ENCODE assay signal across 8 cellular contexts in the genomic region with DNA sequence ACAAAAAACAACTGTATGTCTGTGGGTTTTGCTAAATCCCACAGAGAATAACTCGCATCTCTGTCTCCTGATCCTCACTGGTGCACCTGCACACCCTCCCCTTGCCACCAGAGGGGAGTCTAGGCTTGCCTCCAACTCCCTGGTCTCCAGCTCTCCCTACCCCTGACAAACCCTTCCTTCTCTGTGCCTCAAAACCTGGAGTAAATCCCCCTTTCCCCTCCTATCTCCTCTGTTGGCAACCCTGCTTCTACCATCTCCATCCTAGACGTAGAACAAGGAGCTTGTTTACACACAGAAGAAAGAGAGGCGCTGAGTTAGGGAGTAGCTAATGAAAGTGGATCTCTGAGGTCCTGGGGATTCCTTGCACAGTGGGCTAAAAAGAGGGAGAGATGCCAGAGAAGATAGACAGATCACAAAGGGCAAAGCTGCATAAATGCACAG. TPM values are rescaled to one million over a fixed set of nuclear protein-coding genes. Genes with fewer than 3 reads are reported as not detected.
A peak's percentile ranks its signal among the peaks of the same experiment; 100 is the strongest.
DNase-seq lines count a peak whose midpoint lies in the region; ATAC-seq and TF ChIP-seq lines count a peak whose summit lies in the region.

No MANE protein-coding gene starts in this region.

- no peaks in the 10 kb centered on the region for H3K9me2 ChIP-seq in GM23248 (ENCODE audit: insufficient read depth)

- H3K27me3 ChIP-seq in Caco-2 (replicated peaks; ENCODE audit: control insufficient read depth, insufficient read depth, low read length) (no peaks in the 10 kb centered on the region), GM23248 (replicated peaks; ENCODE audit: insufficient read depth) (no peaks in the 10 kb centered on the region)

- no peak overlapping the region for H3K27ac Mint-ChIP-seq in Caco-2 (ENCODE audit: unreplicated experiment)

- in situ Hi-C loops in GM23248 (cut with MboI): no loop called here

- no peak overlapping the region for H3K4me2 ChIP-seq in GM23248 (ENCODE audit: unreplicated experiment)

- intact Hi-C loops in Caco-2 (cut with micrococcal nuclease; ENCODE audit: unreplicated experiment): loop anchor here (1.0 kb wide), 1 partner anchor 85 kb away; no protein-coding TSS in a partner anchor

- H3K4me3 Mint-ChIP-seq in Caco-2 (ENCODE audit: unreplicated experiment): no peak overlapping the region

- no peaks in the 10 kb centered on the region for H3K9me3 Mint-ChIP-seq in Caco-2 (ENCODE audit: unreplicated experiment)

- TF ChIP-seq CTCF in Caco-2 (IDR thresholded peaks at IDR 0.05; ENCODE audit: insufficient read depth in 1 of 2, low read depth in 1 of 2, low read length in 1 of 2, severe bottlenecking in 1 of 2, unreplicated experiment in 1 of 2): peak; percentile 91 to 95

- H2AFZ ChIP-seq in GM23248: peak overlapping the region; percentile 65; the same call in 1 of the 2 replicates

- H4K20me1 ChIP-seq in GM23248 (ENCODE audit: insufficient read depth): no peaks in the 10 kb centered on the region

- H3F3A ChIP-seq in GM23248 (ENCODE audit: insufficient read depth): no peaks in the 10 kb centered on the region

- no peaks in the 10 kb centered on the region for H3K36me3 ChIP-seq in Caco-2 (ENCODE audit: control insufficient read depth, insufficient read depth, low read length)
- no peaks in the 10 kb centered on the region for H3K36me3 ChIP-seq in GM23248 (ENCODE audit: low read depth)

- no peaks in the 10 kb centered on the region for H3K27me3 Mint-ChIP-seq in Caco-2 (ENCODE audit: insufficient read depth, unreplicated experiment)

- peaks cover 17% of the 10 kb centered on the region for H3K4me1 Mint-ChIP-seq in Caco-2 (ENCODE audit: low read depth, unreplicated experiment)

- no peak overlapping the region for H3K4me3 ChIP-seq in Caco-2 (ENCODE audit: low read depth, low read length)
- no peak overlapping the region for H3K4me3 ChIP-seq in GM23248

- BruUV-seq in Caco-2 (replicated peaks; lab: Mats Ljungman, UMichigan): no TSS peak

- H3K9me3 ChIP-seq in Caco-2 (no peaks in the 10 kb centered on the region), GM23248 (ENCODE audit: low read depth) (no peaks in the 10 kb centered on the region)

- no peak overlapping the region for H3K9ac ChIP-seq in GM23248

- no peak for ATAC-seq in HG02973 (IDR thresholded peaks at IDR 0.05; ENCODE audit: unreplicated experiment)

- no peak overlapping the region for H3K27ac ChIP-seq in GM23248

- no peaks in the 10 kb centered on the region for H3K79me2 ChIP-seq in GM23248 (ENCODE audit: insufficient read depth)

- CTCF ChIA-PET in Caco-2 (lab: Charles Lee): interaction anchor here (0.6 to 2.3 kb wide), 12 partner anchors 16 to 453 kb away, joined by 3 to 13 read pairs (median 4); a partner anchor contains a TSS

- peaks cover 8% of the 10 kb centered on the region for H3K36me3 Mint-ChIP-seq in Caco-2 (ENCODE audit: insufficient read depth, unreplicated experiment)

- DNase-seq in Caco-2: peak; percentile 77 to 80
- peak; percentile 74 for DNase-seq in GM23248
- peak; percentile 62 for DNase-seq in NCI-H1092 treated with DMSO at 0.1 percent for 48 hours (lab: John Stamatoyannopoulos, UW)
- DNase-seq in SW480 (ENCODE audit: low spot score): peak; percentile 91
- peak in 31 of 58 donors; percentile 7 to 58 (median 23) for DNase-seq in anterior cingulate cortex (lab: John Stamatoyannopoulos, UW)
- DNase-seq in hepatic stellate cell (ENCODE audit: low spot score): peak; percentile 82
- peak; percentile 57 for DNase-seq in stimulated activated CD4-positive, alpha-beta T cell treated with anti-CD3 and anti-CD28 coated beads, Interleukin-12 subunit alpha, Interleukin-12 subunit beta, amount 100 ng/mL, for 4 hours

- POLR2A ChIA-PET in Caco-2 (lab: Charles Lee): no interaction called here

- H3K4me1 ChIP-seq in Caco-2 (peaks cover 7% of the 10 kb centered on the region; the same call in 1 of the 2 replicates), GM23248 (ENCODE audit: insufficient read depth) (peaks cover 3% of the 10 kb centered on the region; the same call in 1 of the 2 replicates)

- 2 to 3% methylated on average over 3 of the region's 3 CpGs for WGBS in GM23248 (ENCODE audit: low coverage in 1 of 2, low lambda C conversion rate in 2 of 2, missing lambda C conversion rate in 2 of 2), 2 experiments

RNA-seq across cellular contexts. Expression of a gene that starts 6.0 kb away (rescaled TPM):
- total RNA-seq in Caco-2 (2022): 3.2 and 3.7 TPM in 2 replicates
- total RNA-seq in GM23248 (2014; rRNA removed; shearing (Covaris generic)): 0.43 and 1.9 TPM in 2 replicates
- 1.3 TPM in 2 replicates for polyA plus RNA-seq in GM23248 (2016; fragmentation: Nextera tagmentation; extraction: Ambion mirVana)

RNA-seq across cellular contexts. Expression of a gene that starts 13.3 kb away (rescaled TPM):
- 8.8 and 10.1 TPM in 2 replicates for total RNA-seq in Caco-2 (2022)
- 26.2 and 37.8 TPM in 2 replicates for total RNA-seq in GM23248 (2014; rRNA removed; shearing (Covaris generic))
- polyA plus RNA-seq in GM23248 (2016; fragmentation: Nextera tagmentation; extraction: Ambion mirVana): 26.9 and 29.9 TPM in 2 replicates

RNA-seq across cellular contexts. Expression of a gene that starts 13.6 kb away (rescaled TPM):
- total RNA-seq in Caco-2 (2022): 81.1 and 81.2 TPM in 2 replicates
- 40.5 and 69.8 TPM in 2 replicates for total RNA-seq in GM23248 (2014; rRNA removed; shearing (Covaris generic))
- 53.0 and 55.2 TPM in 2 replicates for polyA plus RNA-seq in GM23248 (2016; fragmentation: Nextera tagmentation; extraction: Ambion mirVana)

RNA-seq across cellular contexts. Expression of a gene that starts 16.0 kb away (rescaled TPM):
- total RNA-seq in Caco-2 (2022): 107 and 110 TPM in 2 replicates
- 49.4 and 54.0 TPM in 2 replicates for total RNA-seq in GM23248 (2014; rRNA removed; shearing (Covaris generic))
- polyA plus RNA-seq in GM23248 (2016; fragmentation: Nextera tagmentation; extraction: Ambion mirVana): 92.2 and 96.7 TPM in 2 replicates

RNA-seq across cellular contexts. Expression of a gene that starts 25.8 kb away (rescaled TPM):
- total RNA-seq in Caco-2 (2022): 23.2 and 23.5 TPM in 2 replicates
- total RNA-seq in GM23248 (2014; rRNA removed; shearing (Covaris generic)): 7.0 and 11.8 TPM in 2 replicates
- polyA plus RNA-seq in GM23248 (2016; fragmentation: Nextera tagmentation; extraction: Ambion mirVana): 5.1 and 5.8 TPM in 2 replicates

Comparison
In these comparisons a context has a peak if more than half of its experiments do, and no peak if none do; other contexts are left out.
1. DNase-seq: peak in every context shown above with its lines; median percentile 91 in SW480; 82 in hepatic stellate cell; 78 in Caco-2; 74 in GM23248; 62 in NCI-H1092 treated with DMSO at 0.1 percent for 48 hours; 57 in stimulated activated CD4-positive, alpha-beta T cell treated with anti-CD3 and anti-CD28 coated beads, Interleukin-12 subunit alpha, Interleukin-12 subunit beta, amount 100 ng/mL, for 4 hours; 23 in anterior cingulate cortex.